8 cellular contexts compared by ENCODE assay signal in genomic region chr6:33711140-33712129, GRCh38. TPM values are rescaled to one million over a fixed set of nuclear protein-coding genes. Genes with fewer than 3 reads are reported as not detected.
A peak's percentile ranks its signal among the peaks of the same experiment; 100 is the strongest.
DNase-seq lines count a peak whose midpoint lies in the region; ATAC-seq and TF ChIP-seq lines count a peak whose summit lies in the region.

Gene UQCC2 (minus strand): TSS chr6:33711700. CDS start chr6:33711686, 14 bp downstream.

- H3K4me1 Mint-ChIP-seq in effector memory CD8-positive, alpha-beta T cell (ENCODE audit: low read depth in 2 of 2): peaks cover 22 to 30% of the 10 kb centered on the region in 2 donors
- H3K4me1 Mint-ChIP-seq in memory B cell: peaks cover 23% of the 10 kb centered on the region

- POLR2A ChIA-PET in activated CD8-positive, alpha-beta memory T cell treated with anti-CD3 and anti-CD28 coated beads for 36 hours (lab: Charles Lee): interaction anchor here (0.5 to 1.3 kb wide), 10 partner anchors 17 to 740 kb away, joined by 3 to 4 read pairs (median 3); partner anchors contain the start of gene HMGA1

- DNase-seq in COLO668 (lab: John Stamatoyannopoulos, UW; ENCODE audit: unreplicated experiment): peak; percentile 94
- peak; percentile 94 for DNase-seq in GM20000 (ENCODE audit: low spot score)
- peak; percentile 91 for DNase-seq in HT1080 (ENCODE audit: low read depth)
- peak; percentile 93 to 94 for DNase-seq in NOMO-1 (lab: John Stamatoyannopoulos, UW; ENCODE audit: unreplicated experiment in 2 of 2)
- peak; percentile 95 to 96 (median 96) for DNase-seq in effector memory CD8-positive, alpha-beta T cell
- DNase-seq in memory B cell (ENCODE audit: low spot score in 2 of 2): peak; percentile 95 to 96
- peak; percentile 94 for DNase-seq in stimulated activated CD8-positive, alpha-beta memory T cell treated with anti-CD3 and anti-CD28 coated beads, Interleukin-12 subunit alpha, Interleukin-12 subunit beta, amount 100 ng/mL, for 24 hours (ENCODE audit: extremely low read depth)

- no peaks in the 10 kb centered on the region for H3K27me3 Mint-ChIP-seq in effector memory CD8-positive, alpha-beta T cell
- H3K27me3 Mint-ChIP-seq in memory B cell: no peaks in the 10 kb centered on the region

- peak; percentile 55 for TF ChIP-seq CTCF in GM20000 (IDR thresholded peaks at IDR 0.05; ENCODE audit: extremely low read depth, missing control alignments)

- ATAC-seq in effector memory CD8-positive, alpha-beta T cell (replicated peaks): peak; percentile 93
- peak; percentile 91 for ATAC-seq in memory B cell (ENCODE audit: low read depth)

- H3K4me3 Mint-ChIP-seq in effector memory CD8-positive, alpha-beta T cell: peak within 1 kb of the TSS; percentile 99 to 100
- H3K4me3 Mint-ChIP-seq in memory B cell: peak within 1 kb of the TSS; percentile 99

- H3K36me3 Mint-ChIP-seq in effector memory CD8-positive, alpha-beta T cell (ENCODE audit: insufficient read depth): peaks cover 18% of the 10 kb centered on the region
- peaks cover 9% of the 10 kb centered on the region for H3K36me3 Mint-ChIP-seq in memory B cell

- no peaks in the 10 kb centered on the region for H3K9me3 Mint-ChIP-seq in effector memory CD8-positive, alpha-beta T cell
- no peaks in the 10 kb centered on the region for H3K9me3 Mint-ChIP-seq in memory B cell

- H3K27ac Mint-ChIP-seq in effector memory CD8-positive, alpha-beta T cell: peak within 1 kb of the TSS; percentile 98 to 99
- H3K27ac Mint-ChIP-seq in memory B cell: peak within 1 kb of the TSS; percentile 98

- CTCF ChIA-PET in activated CD8-positive, alpha-beta memory T cell treated with anti-CD3 and anti-CD28 coated beads for 36 hours (lab: Charles Lee): interaction anchor here (0.8 to 1.9 kb wide), 21 partner anchors 9 to 315 kb away, joined by 3 to 12 read pairs (median 3); partner anchors contain the start of genes BAK1 and ITPR3

RNA-seq across cellular contexts. Expression of gene UQCC2, which starts in this region (rescaled TPM):
- 29.8 and 55.8 TPM in 2 replicates for total RNA-seq in HT1080 (2014; rRNA removed; shearing (Covaris generic))
- 32.2 and 45.8 TPM in 2 replicates for polyA plus RNA-seq in HT1080 (2015; cell fraction: cytosol; rRNA removed)
- polyA plus RNA-seq in HT1080 (2015; cell fraction: nucleus; rRNA removed): 26.9 and 37.1 TPM in 2 replicates
- 100 to 1,000 TPM; 150 to 154 TPM for total RNA-seq in activated CD8-positive, alpha-beta memory T cell treated with anti-CD3 and anti-CD28 coated beads for 36 hours

Comparison
In these comparisons a context has a peak if more than half of its experiments do, and no peak if none do; other contexts are left out.
1. Peak in every context shown above with its lines: DNase-seq and ATAC-seq.